Comparison of ENCODE assay signal across 2 cellular contexts in the genomic region with DNA sequence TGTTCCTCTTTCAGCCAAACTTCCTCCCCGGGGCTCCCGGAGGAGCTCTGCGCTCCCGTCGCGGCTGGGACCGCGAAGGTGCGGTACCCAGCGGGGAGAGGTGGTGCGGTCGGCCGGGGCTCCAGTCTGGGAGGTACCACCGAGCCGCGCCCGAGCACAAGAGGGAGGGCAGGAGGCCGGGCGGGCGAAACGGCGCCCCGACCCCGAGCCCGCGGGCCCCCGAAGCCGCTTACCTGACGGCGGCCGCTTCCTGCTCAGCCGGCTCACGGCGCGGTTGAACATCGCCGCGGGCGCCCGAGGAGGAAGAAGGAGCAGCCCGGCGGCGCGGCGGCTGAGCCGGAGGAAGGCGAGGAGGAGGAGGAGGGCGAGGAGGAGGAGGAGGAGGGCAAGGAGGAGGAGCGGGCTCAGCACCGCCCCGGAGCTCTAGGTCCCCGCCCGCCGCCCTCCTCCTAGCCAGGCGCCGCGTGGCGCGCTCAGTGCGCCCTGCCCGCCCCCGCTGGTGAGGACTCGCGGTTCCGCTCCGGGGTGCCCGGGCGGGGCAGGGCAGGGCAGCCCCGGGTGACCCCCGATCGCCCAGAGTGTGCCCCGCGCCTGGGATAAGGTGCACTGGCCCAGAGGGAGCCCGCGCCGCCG.
TF ChIP-seq lines count a peak whose summit lies in the region.

A gene with protein sequence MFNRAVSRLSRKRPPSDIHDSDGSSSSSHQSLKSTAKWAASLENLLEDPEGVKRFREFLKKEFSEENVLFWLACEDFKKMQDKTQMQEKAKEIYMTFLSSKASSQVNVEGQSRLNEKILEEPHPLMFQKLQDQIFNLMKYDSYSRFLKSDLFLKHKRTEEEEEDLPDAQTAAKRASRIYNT (minus strand): TSS at position 363 of the 633 bp plus-strand sequence. CDS start 81 bp downstream, at position 282.

TF ChIP-seq in Ishikawa, 13 proteins besides CTCF, POLR2A, EP300 and RAD21 (continued from another document):
- TF ChIP-seq, protein P1, sequence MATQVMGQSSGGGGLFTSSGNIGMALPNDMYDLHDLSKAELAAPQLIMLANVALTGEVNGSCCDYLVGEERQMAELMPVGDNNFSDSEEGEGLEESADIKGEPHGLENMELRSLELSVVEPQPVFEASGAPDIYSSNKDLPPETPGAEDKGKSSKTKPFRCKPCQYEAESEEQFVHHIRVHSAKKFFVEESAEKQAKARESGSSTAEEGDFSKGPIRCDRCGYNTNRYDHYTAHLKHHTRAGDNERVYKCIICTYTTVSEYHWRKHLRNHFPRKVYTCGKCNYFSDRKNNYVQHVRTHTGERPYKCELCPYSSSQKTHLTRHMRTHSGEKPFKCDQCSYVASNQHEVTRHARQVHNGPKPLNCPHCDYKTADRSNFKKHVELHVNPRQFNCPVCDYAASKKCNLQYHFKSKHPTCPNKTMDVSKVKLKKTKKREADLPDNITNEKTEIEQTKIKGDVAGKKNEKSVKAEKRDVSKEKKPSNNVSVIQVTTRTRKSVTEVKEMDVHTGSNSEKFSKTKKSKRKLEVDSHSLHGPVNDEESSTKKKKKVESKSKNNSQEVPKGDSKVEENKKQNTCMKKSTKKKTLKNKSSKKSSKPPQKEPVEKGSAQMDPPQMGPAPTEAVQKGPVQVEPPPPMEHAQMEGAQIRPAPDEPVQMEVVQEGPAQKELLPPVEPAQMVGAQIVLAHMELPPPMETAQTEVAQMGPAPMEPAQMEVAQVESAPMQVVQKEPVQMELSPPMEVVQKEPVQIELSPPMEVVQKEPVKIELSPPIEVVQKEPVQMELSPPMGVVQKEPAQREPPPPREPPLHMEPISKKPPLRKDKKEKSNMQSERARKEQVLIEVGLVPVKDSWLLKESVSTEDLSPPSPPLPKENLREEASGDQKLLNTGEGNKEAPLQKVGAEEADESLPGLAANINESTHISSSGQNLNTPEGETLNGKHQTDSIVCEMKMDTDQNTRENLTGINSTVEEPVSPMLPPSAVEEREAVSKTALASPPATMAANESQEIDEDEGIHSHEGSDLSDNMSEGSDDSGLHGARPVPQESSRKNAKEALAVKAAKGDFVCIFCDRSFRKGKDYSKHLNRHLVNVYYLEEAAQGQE (IDR thresholded peaks at IDR 0.05; ENCODE audit: low read depth) = no peak
- TF ChIP-seq NFIC (IDR thresholded peaks at IDR 0.05) = peak; percentile 59; the same call in 1 of the 2 replicates
- TF ChIP-seq ZBTB7A (IDR thresholded peaks at IDR 0.05; ENCODE audit: low read depth) = no peak
- TF ChIP-seq TEAD4 (IDR thresholded peaks at IDR 0.05) = peak; percentile 51; the same call in 1 of the 2 replicates
- TF ChIP-seq, protein P2, sequence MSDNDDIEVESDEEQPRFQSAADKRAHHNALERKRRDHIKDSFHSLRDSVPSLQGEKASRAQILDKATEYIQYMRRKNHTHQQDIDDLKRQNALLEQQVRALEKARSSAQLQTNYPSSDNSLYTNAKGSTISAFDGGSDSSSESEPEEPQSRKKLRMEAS (IDR thresholded peaks at IDR 0.05) = peak; percentile 88
- no peak for TF ChIP-seq CREB1 (IDR thresholded peaks at IDR 0.05; ENCODE audit: low read depth)
- TF ChIP-seq, protein P3, sequence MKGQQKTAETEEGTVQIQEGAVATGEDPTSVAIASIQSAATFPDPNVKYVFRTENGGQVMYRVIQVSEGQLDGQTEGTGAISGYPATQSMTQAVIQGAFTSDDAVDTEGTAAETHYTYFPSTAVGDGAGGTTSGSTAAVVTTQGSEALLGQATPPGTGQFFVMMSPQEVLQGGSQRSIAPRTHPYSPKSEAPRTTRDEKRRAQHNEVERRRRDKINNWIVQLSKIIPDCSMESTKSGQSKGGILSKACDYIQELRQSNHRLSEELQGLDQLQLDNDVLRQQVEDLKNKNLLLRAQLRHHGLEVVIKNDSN (IDR thresholded peaks at IDR 0.05) = no peak
- no peak for TF ChIP-seq CEBPB (IDR thresholded peaks at IDR 0.05)
- TF ChIP-seq TCF12 (IDR thresholded peaks at IDR 0.05; ENCODE audit: low read depth) = peak; percentile 79

TF ChIP-seq in K562, 482 proteins besides CTCF, POLR2A, EP300 and RAD21 (continued from another document and continues in another):
- TF ChIP-seq, protein P4, sequence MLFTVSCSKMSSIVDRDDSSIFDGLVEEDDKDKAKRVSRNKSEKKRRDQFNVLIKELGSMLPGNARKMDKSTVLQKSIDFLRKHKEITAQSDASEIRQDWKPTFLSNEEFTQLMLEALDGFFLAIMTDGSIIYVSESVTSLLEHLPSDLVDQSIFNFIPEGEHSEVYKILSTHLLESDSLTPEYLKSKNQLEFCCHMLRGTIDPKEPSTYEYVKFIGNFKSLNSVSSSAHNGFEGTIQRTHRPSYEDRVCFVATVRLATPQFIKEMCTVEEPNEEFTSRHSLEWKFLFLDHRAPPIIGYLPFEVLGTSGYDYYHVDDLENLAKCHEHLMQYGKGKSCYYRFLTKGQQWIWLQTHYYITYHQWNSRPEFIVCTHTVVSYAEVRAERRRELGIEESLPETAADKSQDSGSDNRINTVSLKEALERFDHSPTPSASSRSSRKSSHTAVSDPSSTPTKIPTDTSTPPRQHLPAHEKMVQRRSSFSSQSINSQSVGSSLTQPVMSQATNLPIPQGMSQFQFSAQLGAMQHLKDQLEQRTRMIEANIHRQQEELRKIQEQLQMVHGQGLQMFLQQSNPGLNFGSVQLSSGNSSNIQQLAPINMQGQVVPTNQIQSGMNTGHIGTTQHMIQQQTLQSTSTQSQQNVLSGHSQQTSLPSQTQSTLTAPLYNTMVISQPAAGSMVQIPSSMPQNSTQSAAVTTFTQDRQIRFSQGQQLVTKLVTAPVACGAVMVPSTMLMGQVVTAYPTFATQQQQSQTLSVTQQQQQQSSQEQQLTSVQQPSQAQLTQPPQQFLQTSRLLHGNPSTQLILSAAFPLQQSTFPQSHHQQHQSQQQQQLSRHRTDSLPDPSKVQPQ (CRISPR knock-in tag; IDR thresholded peaks at IDR 0.05; ENCODE audit: borderline replicate concordance) = no peak
- TF ChIP-seq, protein P5, sequence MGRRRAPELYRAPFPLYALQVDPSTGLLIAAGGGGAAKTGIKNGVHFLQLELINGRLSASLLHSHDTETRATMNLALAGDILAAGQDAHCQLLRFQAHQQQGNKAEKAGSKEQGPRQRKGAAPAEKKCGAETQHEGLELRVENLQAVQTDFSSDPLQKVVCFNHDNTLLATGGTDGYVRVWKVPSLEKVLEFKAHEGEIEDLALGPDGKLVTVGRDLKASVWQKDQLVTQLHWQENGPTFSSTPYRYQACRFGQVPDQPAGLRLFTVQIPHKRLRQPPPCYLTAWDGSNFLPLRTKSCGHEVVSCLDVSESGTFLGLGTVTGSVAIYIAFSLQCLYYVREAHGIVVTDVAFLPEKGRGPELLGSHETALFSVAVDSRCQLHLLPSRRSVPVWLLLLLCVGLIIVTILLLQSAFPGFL (CRISPR knock-in tag; IDR thresholded peaks at IDR 0.05) = no peak
- no peak for TF ChIP-seq SMARCB1 (IDR thresholded peaks at IDR 0.05; ENCODE audit: insufficient read length, low read depth)
- no peak for TF ChIP-seq PHF21A (IDR thresholded peaks at IDR 0.05; ENCODE audit: borderline replicate concordance, low read depth)
- TF ChIP-seq, protein P6, sequence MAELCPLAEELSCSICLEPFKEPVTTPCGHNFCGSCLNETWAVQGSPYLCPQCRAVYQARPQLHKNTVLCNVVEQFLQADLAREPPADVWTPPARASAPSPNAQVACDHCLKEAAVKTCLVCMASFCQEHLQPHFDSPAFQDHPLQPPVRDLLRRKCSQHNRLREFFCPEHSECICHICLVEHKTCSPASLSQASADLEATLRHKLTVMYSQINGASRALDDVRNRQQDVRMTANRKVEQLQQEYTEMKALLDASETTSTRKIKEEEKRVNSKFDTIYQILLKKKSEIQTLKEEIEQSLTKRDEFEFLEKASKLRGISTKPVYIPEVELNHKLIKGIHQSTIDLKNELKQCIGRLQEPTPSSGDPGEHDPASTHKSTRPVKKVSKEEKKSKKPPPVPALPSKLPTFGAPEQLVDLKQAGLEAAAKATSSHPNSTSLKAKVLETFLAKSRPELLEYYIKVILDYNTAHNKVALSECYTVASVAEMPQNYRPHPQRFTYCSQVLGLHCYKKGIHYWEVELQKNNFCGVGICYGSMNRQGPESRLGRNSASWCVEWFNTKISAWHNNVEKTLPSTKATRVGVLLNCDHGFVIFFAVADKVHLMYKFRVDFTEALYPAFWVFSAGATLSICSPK (IDR thresholded peaks at IDR 0.05; ENCODE audit: borderline replicate concordance) = no peak
- no peak for TF ChIP-seq HDGF (IDR thresholded peaks at IDR 0.05)
- TF ChIP-seq, protein P7, sequence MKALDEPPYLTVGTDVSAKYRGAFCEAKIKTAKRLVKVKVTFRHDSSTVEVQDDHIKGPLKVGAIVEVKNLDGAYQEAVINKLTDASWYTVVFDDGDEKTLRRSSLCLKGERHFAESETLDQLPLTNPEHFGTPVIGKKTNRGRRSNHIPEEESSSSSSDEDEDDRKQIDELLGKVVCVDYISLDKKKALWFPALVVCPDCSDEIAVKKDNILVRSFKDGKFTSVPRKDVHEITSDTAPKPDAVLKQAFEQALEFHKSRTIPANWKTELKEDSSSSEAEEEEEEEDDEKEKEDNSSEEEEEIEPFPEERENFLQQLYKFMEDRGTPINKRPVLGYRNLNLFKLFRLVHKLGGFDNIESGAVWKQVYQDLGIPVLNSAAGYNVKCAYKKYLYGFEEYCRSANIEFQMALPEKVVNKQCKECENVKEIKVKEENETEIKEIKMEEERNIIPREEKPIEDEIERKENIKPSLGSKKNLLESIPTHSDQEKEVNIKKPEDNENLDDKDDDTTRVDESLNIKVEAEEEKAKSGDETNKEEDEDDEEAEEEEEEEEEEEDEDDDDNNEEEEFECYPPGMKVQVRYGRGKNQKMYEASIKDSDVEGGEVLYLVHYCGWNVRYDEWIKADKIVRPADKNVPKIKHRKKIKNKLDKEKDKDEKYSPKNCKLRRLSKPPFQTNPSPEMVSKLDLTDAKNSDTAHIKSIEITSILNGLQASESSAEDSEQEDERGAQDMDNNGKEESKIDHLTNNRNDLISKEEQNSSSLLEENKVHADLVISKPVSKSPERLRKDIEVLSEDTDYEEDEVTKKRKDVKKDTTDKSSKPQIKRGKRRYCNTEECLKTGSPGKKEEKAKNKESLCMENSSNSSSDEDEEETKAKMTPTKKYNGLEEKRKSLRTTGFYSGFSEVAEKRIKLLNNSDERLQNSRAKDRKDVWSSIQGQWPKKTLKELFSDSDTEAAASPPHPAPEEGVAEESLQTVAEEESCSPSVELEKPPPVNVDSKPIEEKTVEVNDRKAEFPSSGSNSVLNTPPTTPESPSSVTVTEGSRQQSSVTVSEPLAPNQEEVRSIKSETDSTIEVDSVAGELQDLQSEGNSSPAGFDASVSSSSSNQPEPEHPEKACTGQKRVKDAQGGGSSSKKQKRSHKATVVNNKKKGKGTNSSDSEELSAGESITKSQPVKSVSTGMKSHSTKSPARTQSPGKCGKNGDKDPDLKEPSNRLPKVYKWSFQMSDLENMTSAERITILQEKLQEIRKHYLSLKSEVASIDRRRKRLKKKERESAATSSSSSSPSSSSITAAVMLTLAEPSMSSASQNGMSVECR (CRISPR knock-in tag; IDR thresholded peaks at IDR 0.05) = no peak
- TF ChIP-seq, protein P8, sequence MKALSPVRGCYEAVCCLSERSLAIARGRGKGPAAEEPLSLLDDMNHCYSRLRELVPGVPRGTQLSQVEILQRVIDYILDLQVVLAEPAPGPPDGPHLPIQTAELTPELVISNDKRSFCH (CRISPR knock-in tag; IDR thresholded peaks at IDR 0.05) = no peak
- TF ChIP-seq, protein P8 (tag; IDR thresholded peaks at IDR 0.05) = no peak
- TF ChIP-seq NFIC (IDR thresholded peaks at IDR 0.05) = 0 out of 2 replicates have a peak, but pooled peaks have one; percentile 4
- TF ChIP-seq MYC (IDR thresholded peaks at IDR 0.05; ENCODE audit: low read depth, low read length) = peak; percentile 86
- TF ChIP-seq MYC (CRISPR knock-in tag; IDR thresholded peaks at IDR 0.05; ENCODE audit: borderline replicate concordance, low read depth) = no peak
- no peak for TF ChIP-seq ZNF165 (CRISPR knock-in tag; IDR thresholded peaks at IDR 0.05; ENCODE audit: borderline replicate concordance)
- TF ChIP-seq, protein P9, sequence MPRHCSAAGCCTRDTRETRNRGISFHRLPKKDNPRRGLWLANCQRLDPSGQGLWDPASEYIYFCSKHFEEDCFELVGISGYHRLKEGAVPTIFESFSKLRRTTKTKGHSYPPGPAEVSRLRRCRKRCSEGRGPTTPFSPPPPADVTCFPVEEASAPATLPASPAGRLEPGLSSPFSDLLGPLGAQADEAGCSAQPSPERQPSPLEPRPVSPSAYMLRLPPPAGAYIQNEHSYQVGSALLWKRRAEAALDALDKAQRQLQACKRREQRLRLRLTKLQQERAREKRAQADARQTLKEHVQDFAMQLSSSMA (CRISPR knock-in tag; IDR thresholded peaks at IDR 0.05) = no peak
- peak; percentile 35; the same call in 1 of the 2 replicates for TF ChIP-seq CXXC5 (CRISPR knock-in tag; IDR thresholded peaks at IDR 0.05)
- TF ChIP-seq NFE2 (IDR thresholded peaks at IDR 0.05; ENCODE audit: low read depth) = no peak
- no peak for TF ChIP-seq CREBBP (IDR thresholded peaks at IDR 0.05; ENCODE audit: low read depth, low read length)
- TF ChIP-seq, protein P10, sequence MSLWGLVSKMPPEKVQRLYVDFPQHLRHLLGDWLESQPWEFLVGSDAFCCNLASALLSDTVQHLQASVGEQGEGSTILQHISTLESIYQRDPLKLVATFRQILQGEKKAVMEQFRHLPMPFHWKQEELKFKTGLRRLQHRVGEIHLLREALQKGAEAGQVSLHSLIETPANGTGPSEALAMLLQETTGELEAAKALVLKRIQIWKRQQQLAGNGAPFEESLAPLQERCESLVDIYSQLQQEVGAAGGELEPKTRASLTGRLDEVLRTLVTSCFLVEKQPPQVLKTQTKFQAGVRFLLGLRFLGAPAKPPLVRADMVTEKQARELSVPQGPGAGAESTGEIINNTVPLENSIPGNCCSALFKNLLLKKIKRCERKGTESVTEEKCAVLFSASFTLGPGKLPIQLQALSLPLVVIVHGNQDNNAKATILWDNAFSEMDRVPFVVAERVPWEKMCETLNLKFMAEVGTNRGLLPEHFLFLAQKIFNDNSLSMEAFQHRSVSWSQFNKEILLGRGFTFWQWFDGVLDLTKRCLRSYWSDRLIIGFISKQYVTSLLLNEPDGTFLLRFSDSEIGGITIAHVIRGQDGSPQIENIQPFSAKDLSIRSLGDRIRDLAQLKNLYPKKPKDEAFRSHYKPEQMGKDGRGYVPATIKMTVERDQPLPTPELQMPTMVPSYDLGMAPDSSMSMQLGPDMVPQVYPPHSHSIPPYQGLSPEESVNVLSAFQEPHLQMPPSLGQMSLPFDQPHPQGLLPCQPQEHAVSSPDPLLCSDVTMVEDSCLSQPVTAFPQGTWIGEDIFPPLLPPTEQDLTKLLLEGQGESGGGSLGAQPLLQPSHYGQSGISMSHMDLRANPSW (CRISPR knock-in tag; IDR thresholded peaks at IDR 0.05) = no peak
- TF ChIP-seq, protein P11, sequence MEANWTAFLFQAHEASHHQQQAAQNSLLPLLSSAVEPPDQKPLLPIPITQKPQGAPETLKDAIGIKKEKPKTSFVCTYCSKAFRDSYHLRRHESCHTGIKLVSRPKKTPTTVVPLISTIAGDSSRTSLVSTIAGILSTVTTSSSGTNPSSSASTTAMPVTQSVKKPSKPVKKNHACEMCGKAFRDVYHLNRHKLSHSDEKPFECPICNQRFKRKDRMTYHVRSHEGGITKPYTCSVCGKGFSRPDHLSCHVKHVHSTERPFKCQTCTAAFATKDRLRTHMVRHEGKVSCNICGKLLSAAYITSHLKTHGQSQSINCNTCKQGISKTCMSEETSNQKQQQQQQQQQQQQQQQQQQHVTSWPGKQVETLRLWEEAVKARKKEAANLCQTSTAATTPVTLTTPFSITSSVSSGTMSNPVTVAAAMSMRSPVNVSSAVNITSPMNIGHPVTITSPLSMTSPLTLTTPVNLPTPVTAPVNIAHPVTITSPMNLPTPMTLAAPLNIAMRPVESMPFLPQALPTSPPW (CRISPR knock-in tag; IDR thresholded peaks at IDR 0.05) = peak; percentile 61
- TF ChIP-seq KDM5B (IDR thresholded peaks at IDR 0.05; ENCODE audit: insufficient replicate concordance, low read depth, low read length) = peak; percentile 66
- no peak for TF ChIP-seq BMI1 (IDR thresholded peaks at IDR 0.05; ENCODE audit: low read length)
